In the genomic region with DNA sequence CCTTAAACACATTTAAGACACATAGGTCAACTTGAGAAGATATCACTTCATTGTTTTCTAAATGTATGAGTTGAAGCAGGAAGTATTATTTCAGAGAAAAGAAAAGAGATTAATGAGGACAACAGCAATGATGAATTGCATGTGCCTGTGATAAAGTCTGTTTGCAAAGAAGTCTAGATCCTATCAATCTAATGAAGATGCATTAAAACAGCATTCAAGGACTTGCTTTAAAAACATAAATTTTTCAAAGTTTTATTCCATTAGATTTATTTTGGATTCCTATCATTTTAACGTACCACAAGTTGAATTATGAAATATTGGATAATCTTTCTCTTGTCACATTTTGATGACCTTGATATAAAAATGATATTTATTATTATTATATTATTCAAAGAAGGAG, we compare ENCODE assay signal across 22 cellular contexts.
"Had no signal": no experiment of that assay in that cellular context is flagged by ENCODE, and none has a peak within 500 bp of the region (broad histone marks: within the 10 kb centered on the region; RNA-seq: fewer than 3 reads in every experiment).

No MANE protein-coding gene starts in this region.

- H3K36me3 Mint-ChIP-seq: IgD-negative memory B cell, T-cell had no signal

- H3K9ac ChIP-seq: KMS-11 had no signal

- H3K4me2 ChIP-seq: KMS-11 had no signal

- H3K9me3 ChIP-seq: SJCRH30 had no signal

- H3K4me1 Mint-ChIP-seq: T-cell had no signal

- DNase-seq: MV-4-11, NCI-H1048, NCI-H1105, NCI-H146, NCI-H1694 treated with DMSO at 0.1 percent for 48 hours, NCI-H1930, NCI-H2081, NCI-H2107, NCI-H2227 treated with DMSO at 0.1 percent for 48 hours, NCI-H510A, NCI-H524 treated with DMSO at 0.1 percent for 48 hours, NCI-H774, SHP77 treated with DMSO at 0.1 percent for 48 hours, SJCRH30, SW 1271, T-cell had no signal

- FAIRE-seq: HTR-8/SVneo, K562 had no signal

- H3K27ac Mint-ChIP-seq: IgD-negative memory B cell; T-cell; T-helper 1 cell treated with Interleukin-12 subunit alpha and Interleukin-12 subunit beta and Interleukin-4 antibody, amounts not matched to agents 30 μg/mL and 1 μg/mL, for 36 hours had no signal

- H3K27ac ChIP-seq: HL-60, KMS-11, SJCRH30 had no signal

- H3K4me3 ChIP-seq: K562, SJCRH30 had no signal

- H3K4me3 Mint-ChIP-seq: IgD-negative memory B cell; T-cell; T-helper 1 cell treated with Interleukin-12 subunit alpha and Interleukin-12 subunit beta and Interleukin-4 antibody, amounts not matched to agents 30 μg/mL and 1 μg/mL, for 36 hours had no signal

- H3K4me1 ChIP-seq: SJCRH30 had no signal

- H3K27me3 Mint-ChIP-seq: IgD-negative memory B cell had no signal

- H3K27me3 ChIP-seq: SJCRH30 had no signal

- H3K36me3 ChIP-seq: SJCRH30 had no signal

- H3K9me3 Mint-ChIP-seq: IgD-negative memory B cell; T-cell; T-helper 1 cell treated with Interleukin-12 subunit alpha and Interleukin-12 subunit beta and Interleukin-4 antibody, amounts not matched to agents 30 μg/mL and 1 μg/mL, for 36 hours had no signal
